ENCODE assay signal across 11 cellular contexts in genomic region chr9:137390553-137391410, GRCh38. TPM values are rescaled to one million over a fixed set of nuclear protein-coding genes. Genes with fewer than 3 reads are reported as not detected.
DNase-seq lines count a peak whose midpoint lies in the region; ATAC-seq and TF ChIP-seq lines count a peak whose summit lies in the region.
"Had no signal": no experiment of that assay in that cellular context is flagged by ENCODE, and none has a peak within 500 bp of the region (broad histone marks: within the 10 kb centered on the region; RNA-seq: fewer than 3 reads in every experiment).

No MANE protein-coding gene starts in this region.

- no CpG with 5 or more reads among the region's 42 CpGs for WGBS in neuronal stem cell (ENCODE audit: extremely low coverage in 2 of 2, insufficient read length in 2 of 2, insufficient replicate concordance in 1 of 2), 2 donors
- WGBS in testis, 2 donors: 74 to 88% methylated on average over 18 to 42 of the region's 42 CpGs

- no peak overlapping the region for H4K91ac ChIP-seq in neuronal stem cell (ENCODE audit: low read depth, low read length, poor library complexity)

- H3K14ac ChIP-seq in neuronal stem cell (ENCODE audit: low read length): no peak overlapping the region

- H2AK5ac ChIP-seq in neuronal stem cell (ENCODE audit: low read depth, low read length): no peak overlapping the region

- H3K27me3 ChIP-seq in duodenal mucosa (ENCODE audit: control insufficient read depth in 1 of 2, insufficient read depth in 2 of 2, low read length in 2 of 2) (no peaks in the 10 kb centered on the region), neuronal stem cell (ENCODE audit: control insufficient read depth in 3 of 3, insufficient read depth in 3 of 3, low read depth in 1 of 3, low read length in 3 of 3) (no peaks in the 10 kb centered on the region), testis (no peaks in the 10 kb centered on the region), foreskin keratinocyte (no peaks in the 10 kb centered on the region)

- no peak overlapping the region for H2BK5ac ChIP-seq in neuronal stem cell (ENCODE audit: low read length)

- TF ChIP-seq POLR2A in testis (IDR thresholded peaks at IDR 0.05): no peak

- peak overlapping the region; percentile 38 for H3K18ac ChIP-seq in neuronal stem cell (ENCODE audit: low read length)

- no peak overlapping the region for H2BK15ac ChIP-seq in neuronal stem cell (ENCODE audit: low read length)

- H2AFZ ChIP-seq in neuronal stem cell (ENCODE audit: low read length): no peak overlapping the region

- peak overlapping the region; percentile 41 for H2BK12ac ChIP-seq in neuronal stem cell (ENCODE audit: low read length)

- H3K27ac ChIP-seq in duodenal mucosa (ENCODE audit: low read depth, low read length) (peak overlapping the region; percentile 20), neuronal stem cell (replicated peaks; ENCODE audit: low read length) (no peak overlapping the region), testis (peak overlapping the region in 1 of 2 donors; percentile 24), foreskin keratinocyte (no peak overlapping the region)

- H3K4me1 ChIP-seq in duodenal mucosa (ENCODE audit: control insufficient read depth in 1 of 2, insufficient read depth in 2 of 2, low read length in 2 of 2): peaks cover 0 to 3% of the 10 kb centered on the region in 2 donors
- peaks cover 0 to 15% of the 10 kb centered on the region in 2 donors for H3K4me1 ChIP-seq in neuronal stem cell (ENCODE audit: control insufficient read depth in 2 of 2, insufficient read depth in 1 of 2, low read depth in 1 of 2, low read length in 2 of 2)
- H3K4me1 ChIP-seq in testis: peaks cover 35% of the 10 kb centered on the region
- no peaks in the 10 kb centered on the region for H3K4me1 ChIP-seq in foreskin keratinocyte

- H3K9me3 ChIP-seq in duodenal mucosa (ENCODE audit: control insufficient read depth in 1 of 2, low read length in 2 of 2) (no peaks in the 10 kb centered on the region), neuronal stem cell (replicated peaks in 1 of 2; ENCODE audit: control insufficient read depth in 2 of 2, insufficient read depth in 1 of 2, low read depth in 1 of 2, low read length in 2 of 2) (peaks cover 0 to 2% of the 10 kb centered on the region in 2 donors), testis (no peaks in the 10 kb centered on the region)

- intact Hi-C loops in testis (cut with DNase I; ENCODE audit: low total_unique reads): no loop called here

- no peak for ATAC-seq in HG03342 (IDR thresholded peaks at IDR 0.05; ENCODE audit: unreplicated experiment)
- ATAC-seq in foreskin keratinocyte: no peak
- no peak for ATAC-seq in HG02610 (IDR thresholded peaks at IDR 0.05; ENCODE audit: unreplicated experiment)

- peak overlapping the region; percentile 43 for H4K8ac ChIP-seq in neuronal stem cell (ENCODE audit: low read depth, low read length)

- H3K36me3 ChIP-seq in duodenal mucosa (ENCODE audit: control insufficient read depth in 1 of 2, insufficient read depth in 2 of 2, low read length in 2 of 2) (peaks cover 0 to 11% of the 10 kb centered on the region in 2 donors), neuronal stem cell (replicated peaks in 1 of 2; ENCODE audit: control insufficient read depth in 2 of 2, insufficient read depth in 2 of 2, low read length in 2 of 2) (peaks cover 2 to 6% of the 10 kb centered on the region in 2 donors), testis (ENCODE audit: low read depth, missing control alignments) (no peaks in the 10 kb centered on the region)

- H2BK120ac ChIP-seq in neuronal stem cell (ENCODE audit: low read depth, low read length): no peak overlapping the region

- H3K9ac ChIP-seq in duodenal mucosa (ENCODE audit: low read depth in 1 of 2, low read length in 2 of 2) (peak overlapping the region in 1 of 2 donors; percentile 7), neuronal stem cell (ENCODE audit: low read depth, low read length, poor library complexity) (peak overlapping the region; percentile 60)

- H3K23ac ChIP-seq in neuronal stem cell (ENCODE audit: low read depth, low read length, poor library complexity): peak overlapping the region; percentile 20

- H3K4me2 ChIP-seq in neuronal stem cell (ENCODE audit: insufficient read depth, low read length, poor library complexity, severe bottlenecking): no peak overlapping the region

- no peak overlapping the region for H3K4ac ChIP-seq in neuronal stem cell (ENCODE audit: low read length)

- DNase-seq in Ammon's horn (ENCODE audit: low spot score) (peak; percentile 39), NAMALWA (ENCODE audit: low spot score) (peak; percentile 89), neuronal stem cell (ENCODE audit: low spot score) (no peak), testis (no peak), foreskin keratinocyte (no peak)
- DNase-seq: activated effector memory CD4-positive, alpha-beta T cell treated with anti-CD3 and anti-CD28 coated beads, Interleukin-2, amount 50 U/mL, for 16 hours; NCI-H345 had no signal

- no peak overlapping the region for H3K4me3 ChIP-seq in duodenal mucosa (ENCODE audit: low read depth in 1 of 2, low read length in 2 of 2)
- no peak overlapping the region for H3K4me3 ChIP-seq in neuronal stem cell (ENCODE audit: low read length in 2 of 2)
- H3K4me3 ChIP-seq in testis: no peak overlapping the region

- TF ChIP-seq CTCF in testis (IDR thresholded peaks at IDR 0.05) (no peak), foreskin keratinocyte (conservative IDR thresholded peaks at IDR 0.05) (no peak)

- peaks cover 12% of the 10 kb centered on the region for H3K79me1 ChIP-seq in neuronal stem cell (ENCODE audit: low read depth, low read length)

RNA-seq across cellular contexts. Expression of gene EXD3, which starts 32.2 kb away (rescaled TPM):
- 21.1 TPM for polyA plus RNA-seq in neuronal stem cell (2013, experiment 1 of 2)
- 19.9 TPM for polyA plus RNA-seq in neuronal stem cell (2013, experiment 2 of 2)
- total RNA-seq in testis (10 to 100 TPM; 15.5 to 24.5 TPM), foreskin keratinocyte (4.5 and 5.5 TPM in 2 replicates)
- polyA plus RNA-seq in testis (ENCODE audit: insufficient read depth, low read depth, low replicate concordance) (8.9 TPM), foreskin keratinocyte (6.8 and 8.1 TPM in 2 replicates)

RNA-seq across cellular contexts. Expression of gene NOXA1, which starts 32.4 kb away (rescaled TPM):
- polyA plus RNA-seq in neuronal stem cell (2013, experiment 1 of 2): 0.61 TPM
- polyA plus RNA-seq in neuronal stem cell (2013, experiment 2 of 2): 0.64 TPM
- total RNA-seq in testis: 1 to 10 TPM; 4.6 to 8.0 TPM
- polyA plus RNA-seq in testis (ENCODE audit: insufficient read depth, low read depth, low replicate concordance): 2.5 TPM
- 0.39 and 0.88 TPM in 2 replicates for total RNA-seq in foreskin keratinocyte
- polyA plus RNA-seq in foreskin keratinocyte: 0.50 and 0.91 TPM in 2 replicates

RNA-seq across cellular contexts. Expression of gene ENTPD8, which starts 50.4 kb away (rescaled TPM):
- 0.03 TPM for polyA plus RNA-seq in neuronal stem cell (2013, experiment 1 of 2)
- polyA plus RNA-seq in neuronal stem cell (2013, experiment 2 of 2): 0.04 TPM
- total RNA-seq in testis: 1 to 10 TPM; 2.0 to 2.2 TPM
- 0.37 TPM for polyA plus RNA-seq in testis (ENCODE audit: insufficient read depth, low read depth, low replicate concordance)
- not detected in 2 replicates for total RNA-seq in foreskin keratinocyte
- polyA plus RNA-seq in foreskin keratinocyte: not detected in 2 replicates
- polyA plus RNA-seq: BJ had no signal

Comparison
In these comparisons a context has a peak if more than half of its experiments do, and no peak if none do; other contexts are left out.
1. DNase-seq: peak in Ammon's horn (single experiment) and NAMALWA (single experiment); none in neuronal stem cell (single experiment), testis (single experiment) and foreskin keratinocyte (0 of 2).